ENCODE assay signal across 1 cellular context in genomic region chr10:127923646-127924045, GRCh38.
TF ChIP-seq lines count a peak whose summit lies in the region.

No MANE protein-coding gene starts in this region.

TF ChIP-seq in endothelial cell of umbilical vein, 7 proteins besides CTCF, POLR2A, EP300 and RAD21:
- no peak for TF ChIP-seq POLR2AphosphoS5 (IDR thresholded peaks at IDR 0.05; ENCODE audit: insufficient read depth, low read depth, low read length)
- no peak for TF ChIP-seq MAX (IDR thresholded peaks at IDR 0.05; ENCODE audit: insufficient read depth, insufficient read length)
- no peak for TF ChIP-seq FOS (IDR thresholded peaks at IDR 0.05; ENCODE audit: borderline replicate concordance, insufficient read depth, low read length)
- TF ChIP-seq JUN (IDR thresholded peaks at IDR 0.05; ENCODE audit: borderline replicate concordance, insufficient read depth, insufficient read length, low read depth), result no peak
- TF ChIP-seq MYC (IDR thresholded peaks at IDR 0.05; ENCODE audit: low read depth, low read length), result no peak
- TF ChIP-seq EZH2 (IDR thresholded peaks at IDR 0.05; ENCODE audit: borderline replicate concordance, low read depth, low read length, severe bottlenecking), result no peak
- TF ChIP-seq GATA2 (IDR thresholded peaks at IDR 0.05; ENCODE audit: insufficient read depth, insufficient read length, low read depth, low read length), result no peak
